Comparison of ENCODE assay signal across 18 cellular contexts in the genomic region with DNA sequence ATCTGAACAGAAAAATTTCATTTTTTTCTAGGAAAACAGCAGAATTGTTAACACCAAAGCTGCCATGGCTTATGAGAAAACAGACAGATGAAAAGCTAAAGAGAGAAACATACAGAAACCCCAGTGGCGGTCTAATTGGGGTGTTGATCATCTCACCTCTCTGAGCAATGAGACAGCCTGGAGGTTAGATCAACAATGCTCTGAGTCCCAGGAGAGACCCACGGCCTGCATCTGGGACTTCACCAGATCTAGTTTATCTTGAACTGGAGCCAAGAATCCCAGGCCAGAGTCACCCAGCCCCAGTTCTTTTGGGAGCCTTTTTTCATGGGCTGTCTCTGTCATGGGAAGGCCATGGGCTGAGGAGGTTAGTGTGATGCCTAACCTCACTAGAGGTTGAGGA. TPM values are rescaled to one million over a fixed set of nuclear protein-coding genes. Genes with fewer than 3 reads are reported as not detected.
"Had no signal": no experiment of that assay in that cellular context is flagged by ENCODE, and none has a peak within 500 bp of the region (broad histone marks: within the 10 kb centered on the region; RNA-seq: fewer than 3 reads in every experiment).

No MANE protein-coding gene starts in this region.

- H3K27me3 ChIP-seq: thyroid gland had no signal

- H3K4me3 ChIP-seq: left lung, skin epidermis, thyroid gland had no signal

- DNase-seq: activated CD4-positive, alpha-beta T cell treated with anti-CD3 and anti-CD28 coated beads for 4 hours; activated CD8-positive, alpha-beta T cell treated with anti-CD3 and anti-CD28 coated beads for 36 hours; activated effector memory CD4-positive, alpha-beta T cell treated with anti-CD3 and anti-CD28 coated beads, Interleukin-2, amount 50 U/mL, for 16 hours; activated T-cell treated with anti-CD3 and anti-CD28 coated beads, Interleukin-2, amount 50 U/mL, for 4 hours; amniotic stem cell; dermis blood vessel endothelial cell; effector memory CD8-positive, alpha-beta T cell; left lung; naive thymus-derived CD8-positive, alpha-beta T cell; retina; stimulated activated CD4-positive, alpha-beta T cell treated with anti-CD3 and anti-CD28 coated beads, Interleukin-15, amount 100 ng/mL, for 24 hours; stimulated activated CD4-positive, alpha-beta T cell treated with anti-CD3 and anti-CD28 coated beads, Interleukin-4, amount 100 ng/mL, for 1 hour; stimulated activated naive B cell treated with anti-CD40 and anti-IgM and Interleukin-4, amounts not matched to agents 10 μg/mL and 1 μg/mL and 100 μg/mL, for 72 hours; thyroid gland had no signal

- H3K36me3 ChIP-seq: left lung, neutrophil, thyroid gland had no signal

- H3K9me3 ChIP-seq: neutrophil, thyroid gland had no signal

- H3K27ac ChIP-seq: left lung, neutrophil, skin epidermis, thyroid gland had no signal

- ATAC-seq: activated CD8-positive, alpha-beta T cell treated with anti-CD3 and anti-CD28 coated beads for 36 hours; activated naive CD4-positive, alpha-beta T cell treated with anti-CD3 and anti-CD28 coated beads, Interleukin-2, amount 50 U/mL, for 72 hours; activated T-cell treated with anti-CD3 and anti-CD28 coated beads, Interleukin-2, amount 50 U/mL, for 4 hours; effector memory CD8-positive, alpha-beta T cell; left lung; naive thymus-derived CD8-positive, alpha-beta T cell; stimulated activated naive B cell treated with anti-CD40 and anti-IgM and Interleukin-4, amounts not matched to agents 10 μg/mL and 1 μg/mL and 100 μg/mL, for 72 hours had no signal

RNA-seq across cellular contexts. Expression of a gene that starts 3.5 kb away (rescaled TPM):
- total RNA-seq: activated CD8-positive, alpha-beta T cell treated with anti-CD3 and anti-CD28 coated beads for 36 hours; activated T-cell treated with anti-CD3 and anti-CD28 coated beads, Interleukin-2, amount 50 U/mL, for 4 hours; naive thymus-derived CD8-positive, alpha-beta T cell; T-helper 1 cell treated with Interleukin-12 subunit alpha and Interleukin-12 subunit beta and Interleukin-4 antibody, amounts not matched to agents 30 ng/mL and 1 ng/mL, for 36 hours had no signal
- polyA plus RNA-seq: naive thymus-derived CD8-positive, alpha-beta T cell had no signal
